ENCODE assay signal across 21 cellular contexts in genomic region chr7:142542938-142543337, GRCh38.
DNase-seq lines count a peak whose midpoint lies in the region; ATAC-seq, FAIRE-seq and TF ChIP-seq lines count a peak whose summit lies in the region.
"Had no signal": no experiment of that assay in that cellular context is flagged by ENCODE, and none has a peak within 500 bp of the region (broad histone marks: within the 10 kb centered on the region; RNA-seq: fewer than 3 reads in every experiment).

No MANE protein-coding gene starts in this region.

- peaks cover 25% of the 10 kb centered on the region for H3K4me1 Mint-ChIP-seq in activated T-cell treated with anti-CD3 and anti-CD28 coated beads, Interleukin-2, amount 50 U/mL, for 72 hours (ENCODE audit: low read depth)

- no peaks in the 10 kb centered on the region for H3K27me3 Mint-ChIP-seq in activated T-cell treated with anti-CD3 and anti-CD28 coated beads, Interleukin-2, amount 50 U/mL, for 72 hours (ENCODE audit: low read depth)
- H3K27me3 Mint-ChIP-seq: activated CD4-positive, alpha-beta T cell treated with anti-CD3 and anti-CD28 coated beads for 36 hours had no signal

- no peak for DNase-seq in activated T-cell treated with anti-CD3 and anti-CD28 coated beads, Interleukin-2, amount 50 U/mL, for 72 hours
- no peak for DNase-seq in activated T-cell treated with anti-CD3 and anti-CD28 coated beads for 4 hours
- peak; percentile 24 for DNase-seq in RCC 7860 (ENCODE audit: low spot score)
- peak; percentile 29 for DNase-seq in fibroblast of pulmonary artery (ENCODE audit: low read depth)
- no peak for DNase-seq in SW480 (ENCODE audit: low spot score)
- no peak for DNase-seq in NCI-H2171 treated with DMSO at 0.1 percent for 48 hours (lab: John Stamatoyannopoulos, UW)
- DNase-seq in testis = no peak
- DNase-seq: activated CD4-positive, alpha-beta T cell treated with anti-CD3 and anti-CD28 coated beads for 36 hours; erythroblast; hypothalamus; NCI-H1417; NK-92 treated with Interleukin-12 subunit alpha and Interleukin-12 subunit beta, amount 100 ng/mL, for 24 hours; pancreas; small intestine had no signal

- no peaks in the 10 kb centered on the region for H3K9me3 ChIP-seq in testis
- H3K9me3 ChIP-seq: A549, pancreas, tibial nerve had no signal

- peak; percentile 37 to 64 for ATAC-seq in activated T-cell treated with anti-CD3 and anti-CD28 coated beads, Interleukin-2, amount 50 U/mL, for 72 hours (replicated peaks in 1 of 2)
- no peak for ATAC-seq in activated CD4-positive, CD25-positive, alpha-beta regulatory T cell treated with anti-CD3 and anti-CD28 coated beads, Interleukin-2, amount 50 U/mL, for 24 hours
- ATAC-seq: activated CD4-positive, alpha-beta T cell treated with anti-CD3 and anti-CD28 coated beads for 36 hours; left lobe of liver; pancreas; Right ventricle myocardium inferior; stimulated activated effector memory CD8-positive, alpha-beta T cell treated with anti-CD3 and anti-CD28 coated beads, Interleukin-12 subunit alpha, Interleukin-12 subunit beta, amount 100 ng/mL, for 72 hours had no signal

- H3K36me3 Mint-ChIP-seq in activated T-cell treated with anti-CD3 and anti-CD28 coated beads, Interleukin-2, amount 50 U/mL, for 72 hours (ENCODE audit: insufficient read depth in 2 of 2) = no peaks in the 10 kb centered on the region
- H3K36me3 Mint-ChIP-seq: stimulated activated effector memory CD8-positive, alpha-beta T cell treated with anti-CD3 and anti-CD28 coated beads, Interleukin-12 subunit alpha, Interleukin-12 subunit beta, amount 100 ng/mL, for 72 hours had no signal

- H3K9me3 Mint-ChIP-seq in activated T-cell treated with anti-CD3 and anti-CD28 coated beads, Interleukin-2, amount 50 U/mL, for 72 hours = no peaks in the 10 kb centered on the region
- H3K9me3 Mint-ChIP-seq: stimulated activated effector memory CD8-positive, alpha-beta T cell treated with anti-CD3 and anti-CD28 coated beads, Interleukin-12 subunit alpha, Interleukin-12 subunit beta, amount 100 ng/mL, for 72 hours had no signal

- no peak overlapping the region for H3K27ac ChIP-seq in testis
- H3K27ac ChIP-seq: A549, pancreas, tibial nerve had no signal

- H3K4me3 ChIP-seq in fibroblast of pulmonary artery (replicated peaks; ENCODE audit: low read depth, low read length) (no peak overlapping the region), testis (no peak overlapping the region)
- H3K4me3 ChIP-seq: A549, pancreas, tibial nerve had no signal

- no peaks in the 10 kb centered on the region for H3K27me3 ChIP-seq in testis
- H3K27me3 ChIP-seq: pancreas, tibial nerve had no signal

- peak overlapping the region in 1 of 2 donors; percentile 33 for H3K4me3 Mint-ChIP-seq in activated T-cell treated with anti-CD3 and anti-CD28 coated beads, Interleukin-2, amount 50 U/mL, for 72 hours
- H3K4me3 Mint-ChIP-seq: activated CD4-positive, alpha-beta T cell treated with anti-CD3 and anti-CD28 coated beads for 36 hours; stimulated activated effector memory CD8-positive, alpha-beta T cell treated with anti-CD3 and anti-CD28 coated beads, Interleukin-12 subunit alpha, Interleukin-12 subunit beta, amount 100 ng/mL, for 72 hours had no signal

- intact Hi-C loops in testis (cut with DNase I; ENCODE audit: low total_unique reads) = no loop called here

- TF ChIP-seq CTCF in fibroblast of pulmonary artery (IDR thresholded peaks at IDR 0.05; ENCODE audit: low read length, missing control alignments) = no peak
- no peak for TF ChIP-seq CTCF in testis (IDR thresholded peaks at IDR 0.05)

- FAIRE-seq in RCC 7860 (lab: Jason Lieb, UNC) = no peak
- FAIRE-seq: A549, G401.6, pancreas, small intestine had no signal

- no peak for TF ChIP-seq POLR2A in testis (IDR thresholded peaks at IDR 0.05)

- H3K36me3 ChIP-seq in testis (ENCODE audit: low read depth, missing control alignments) = no peaks in the 10 kb centered on the region
- H3K36me3 ChIP-seq: pancreas, tibial nerve had no signal

- H3K27ac Mint-ChIP-seq in activated T-cell treated with anti-CD3 and anti-CD28 coated beads, Interleukin-2, amount 50 U/mL, for 72 hours = peak overlapping the region; percentile 80
- H3K27ac Mint-ChIP-seq: activated CD4-positive, alpha-beta T cell treated with anti-CD3 and anti-CD28 coated beads for 36 hours; stimulated activated effector memory CD8-positive, alpha-beta T cell treated with anti-CD3 and anti-CD28 coated beads, Interleukin-12 subunit alpha, Interleukin-12 subunit beta, amount 100 ng/mL, for 72 hours had no signal

- WGBS in testis, 2 donors = 76 to 86% methylated on average over 2 of the region's 2 CpGs

- H3K4me1 ChIP-seq in testis = no peaks in the 10 kb centered on the region
- H3K4me1 ChIP-seq: pancreas, tibial nerve had no signal

Comparison
In these comparisons a context has a peak if more than half of its experiments do, and no peak if none do; other contexts are left out.
1. ATAC-seq: peak in activated T-cell treated with anti-CD3 and anti-CD28 coated beads, Interleukin-2, amount 50 U/mL, for 72 hours (2 of 2); none in activated CD4-positive, CD25-positive, alpha-beta regulatory T cell treated with anti-CD3 and anti-CD28 coated beads, Interleukin-2, amount 50 U/mL, for 24 hours (0 of 2).
2. DNase-seq: peak in RCC 7860 (single experiment) and fibroblast of pulmonary artery (single experiment); none in activated T-cell treated with anti-CD3 and anti-CD28 coated beads, Interleukin-2, amount 50 U/mL, for 72 hours (0 of 2), activated T-cell treated with anti-CD3 and anti-CD28 coated beads for 4 hours (single experiment), SW480 (single experiment), NCI-H2171 treated with DMSO at 0.1 percent for 48 hours (single experiment) and testis (single experiment).